Comparison of ENCODE assay signal across 12 cellular contexts in the genomic region with DNA sequence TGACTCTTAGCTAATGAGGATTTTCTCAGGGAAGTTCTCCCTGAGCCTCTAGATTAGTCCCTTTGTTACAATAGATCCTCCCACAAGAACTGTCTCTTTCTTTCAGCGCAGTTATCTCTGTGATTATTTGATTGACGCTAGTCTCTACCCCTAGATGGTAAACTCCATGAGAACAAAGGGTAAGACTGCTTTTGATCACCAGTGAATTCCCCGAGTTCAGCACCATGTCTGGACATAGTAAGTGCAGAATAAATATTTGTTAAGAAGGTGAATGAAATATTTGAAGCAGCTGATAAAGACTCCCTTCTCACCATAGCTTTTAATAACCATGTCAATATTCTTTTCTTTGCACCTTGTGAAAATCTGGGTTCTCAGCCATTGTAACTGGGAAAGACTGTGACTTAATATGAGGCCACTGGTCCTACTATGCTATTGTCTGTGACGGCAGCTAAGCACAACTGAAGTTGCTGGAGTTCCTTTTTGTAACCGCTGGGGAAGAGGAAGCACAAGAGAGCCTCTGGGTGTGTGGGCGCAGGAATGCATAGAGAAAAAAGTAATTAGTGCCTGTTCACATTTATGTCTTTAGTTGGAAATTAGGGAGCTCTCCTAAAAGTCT.
DNase-seq lines count a peak whose midpoint lies in the region.
"Had no signal": no experiment of that assay in that cellular context is flagged by ENCODE, and none has a peak within 500 bp of the region (broad histone marks: within the 10 kb centered on the region; RNA-seq: fewer than 3 reads in every experiment).

No MANE protein-coding gene starts in this region.

- WGBS in mesodermal cell (ENCODE audit: insufficient coverage in 2 of 2), 2 experiments, result 11 to 34% methylated on average over 3 of the region's 6 CpGs

- H3K9me3 ChIP-seq in adipocyte (ENCODE audit: control insufficient read depth, low read length), result no peaks in the 10 kb centered on the region
- peaks cover 15% of the 10 kb centered on the region for H3K9me3 ChIP-seq in mesodermal cell (ENCODE audit: control insufficient read depth, low read length)
- H3K9me3 ChIP-seq: adrenal gland had no signal

- peaks cover 7% of the 10 kb centered on the region for H3K4me1 ChIP-seq in adipocyte (ENCODE audit: control insufficient read depth, insufficient read depth, low read length)
- peaks cover 28% of the 10 kb centered on the region for H3K4me1 ChIP-seq in mesodermal cell (ENCODE audit: control insufficient read depth, insufficient read depth, low read length, poor library complexity, severe bottlenecking)

- H3K9ac ChIP-seq in adipocyte (ENCODE audit: low read length), result no peak overlapping the region

- H3K36me3 ChIP-seq in adipocyte (ENCODE audit: control insufficient read depth, insufficient read depth, low read length, severe bottlenecking) (no peaks in the 10 kb centered on the region), mesodermal cell (ENCODE audit: control insufficient read depth, insufficient read depth, low read length) (no peaks in the 10 kb centered on the region)
- H3K36me3 ChIP-seq: adrenal gland had no signal

- H3K27me3 ChIP-seq in adipocyte (replicated peaks; ENCODE audit: control insufficient read depth, insufficient read depth, low read length), result no peaks in the 10 kb centered on the region
- H3K27me3 ChIP-seq: adrenal gland had no signal

- DNase-seq in DMS53 treated with DMSO at 0.1 percent for 48 hours (lab: John Stamatoyannopoulos, UW; ENCODE audit: unreplicated experiment), result peak; percentile 84
- peak; percentile 11 for DNase-seq in NAMALWA (ENCODE audit: low spot score)
- peak; percentile 29 for DNase-seq in adipocyte (ENCODE audit: low read depth)
- no peak for DNase-seq in NCI-H526 treated with DMSO at 0.1 percent for 48 hours (lab: John Stamatoyannopoulos, UW)
- no peak for DNase-seq in NCI-H1105 (lab: John Stamatoyannopoulos, UW)
- no peak for DNase-seq in H4 (ENCODE audit: low spot score)
- DNase-seq in EL, result no peak
- DNase-seq: adrenal gland, DND-41, NCI-H2081 treated with DMSO at 0.1 percent for 48 hours, T-helper 9 cell had no signal

- H3K4me3 ChIP-seq in adipocyte (ENCODE audit: low read length) (no peak overlapping the region), mesodermal cell (ENCODE audit: extremely low read depth, insufficient read depth, low read length, poor library complexity, severe bottlenecking) (no peak overlapping the region)
- H3K4me3 ChIP-seq: adrenal gland had no signal

- H3K27ac ChIP-seq in mesodermal cell (ENCODE audit: low read depth, low read length, severe bottlenecking), result peak overlapping the region; percentile 88

Comparison
In these comparisons a context has a peak if more than half of its experiments do, and no peak if none do; other contexts are left out.
1. DNase-seq: peak in DMS53 treated with DMSO at 0.1 percent for 48 hours (single experiment), NAMALWA (single experiment) and adipocyte (single experiment); none in NCI-H526 treated with DMSO at 0.1 percent for 48 hours (single experiment), NCI-H1105 (single experiment), H4 (single experiment) and EL (single experiment).